Comparison of ENCODE assay signal across 8 cellular contexts in the genomic region with DNA sequence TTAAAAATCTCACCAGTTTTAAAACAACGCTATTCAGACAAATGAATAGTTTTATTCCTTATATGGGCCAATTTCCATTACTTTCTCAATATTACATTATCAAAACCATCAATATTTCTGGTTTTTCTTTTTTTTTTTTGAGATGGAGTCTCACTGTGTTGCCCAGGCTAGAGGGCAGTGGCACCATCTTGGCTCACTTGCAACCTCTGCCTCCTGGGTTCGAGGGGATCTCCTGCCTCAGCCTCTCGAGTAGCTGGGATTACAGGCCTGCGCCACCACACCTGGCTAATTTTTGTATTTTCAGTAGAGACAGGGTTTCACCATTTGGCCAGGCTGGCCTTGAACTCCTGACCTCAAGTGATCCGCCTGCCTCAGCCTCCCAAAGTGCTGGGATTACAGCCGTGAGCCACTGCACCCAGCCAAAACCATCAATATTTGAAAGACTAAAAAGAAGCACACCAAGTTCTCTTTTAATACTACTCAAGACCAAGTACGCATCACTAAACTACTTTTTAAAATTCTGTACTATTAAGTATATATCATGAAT. TPM values are rescaled to one million over a fixed set of nuclear protein-coding genes. Genes with fewer than 3 reads are reported as not detected.
DNase-seq lines count a peak whose midpoint lies in the region; ATAC-seq and TF ChIP-seq lines count a peak whose summit lies in the region.
"Not testable (repeated sequence)": the region's sequence is repeated elsewhere in the genome, so short reads cannot be mapped to it uniquely, and the experiment has no call there.

No MANE protein-coding gene starts in this region.

- H4K12ac ChIP-seq in trophoblast cell (ENCODE audit: low read depth, low read length) = not testable (repeated sequence)

- H2BK12ac ChIP-seq in mesenchymal stem cell (ENCODE audit: low read length in 2 of 2); trophoblast cell (ENCODE audit: low read length): not testable (repeated sequence)

- peak overlapping the region; percentile 77 to 100 (median 97) for H3K4me3 Mint-ChIP-seq in CD4-positive, alpha-beta memory T cell
- peak overlapping the region; percentile 98 for H3K4me3 Mint-ChIP-seq in activated CD8-positive, alpha-beta T cell treated with anti-CD3 and anti-CD28 coated beads for 36 hours
- peak overlapping the region; percentile 95 for H3K4me3 Mint-ChIP-seq in type B pancreatic cell

- not testable (repeated sequence) for H4K91ac ChIP-seq in mesenchymal stem cell (ENCODE audit: low read length); trophoblast cell (ENCODE audit: low read depth, low read length)

- H3K4me3 ChIP-seq in CD4-positive, alpha-beta memory T cell (ENCODE audit: low read length in 2 of 2); trophoblast cell (ENCODE audit: low read depth, low read length): not testable (repeated sequence)
- H3K4me3 ChIP-seq in Loucy (ENCODE audit: low read length, poor library complexity, severe bottlenecking) (peak overlapping the region; percentile 98), brain microvascular endothelial cell (ENCODE audit: low read depth, low read length) (peak overlapping the region; percentile 97), fibroblast of pulmonary artery (replicated peaks; ENCODE audit: low read depth, low read length) (peak overlapping the region; percentile 87), mesenchymal stem cell (ENCODE audit: insufficient read depth in 1 of 2, low read depth in 1 of 2, low read length in 2 of 2) (peak overlapping the region in 1 of 2 experiments; percentile 97)

- in situ Hi-C loops in brain microvascular endothelial cell (cut with HindIII; ENCODE audit: low pct_ligation_motif_present, low sequenced_read_pairs) = not testable (repeated sequence)

- CTCF ChIA-PET in CD4-positive, alpha-beta memory T cell (lab: Charles Lee; ENCODE audit: partially characterized antibody) = interaction anchor here (2.5 kb wide), 1 partner anchor 301 kb away, joined by 10 read pairs; no protein-coding TSS in a partner anchor
- CTCF ChIA-PET in activated CD8-positive, alpha-beta T cell treated with anti-CD3 and anti-CD28 coated beads for 36 hours (lab: Charles Lee) = interaction anchor here (1.7 to 1.9 kb wide), 3 partner anchors 8 to 26 kb away, joined by 4 to 8 read pairs (median 6); no protein-coding TSS in a partner anchor

- not testable (repeated sequence) for H2BK15ac ChIP-seq in mesenchymal stem cell (ENCODE audit: low read depth, poor library complexity, severe bottlenecking)

- not testable (repeated sequence) for TF ChIP-seq CTCF in Loucy (conservative IDR thresholded peaks at IDR 0.05; ENCODE audit: low read length); activated CD8-positive, alpha-beta T cell treated with anti-CD3 and anti-CD28 coated beads for 36 hours (IDR thresholded peaks at IDR 0.05); brain microvascular endothelial cell (IDR thresholded peaks at IDR 0.05; ENCODE audit: low read depth, low read length, missing control alignments); fibroblast of pulmonary artery (IDR thresholded peaks at IDR 0.05; ENCODE audit: low read length, missing control alignments); type B pancreatic cell (conservative IDR thresholded peaks at IDR 0.05)

- H4K8ac ChIP-seq in mesenchymal stem cell (ENCODE audit: low read length); trophoblast cell (ENCODE audit: low read depth, low read length): not testable (repeated sequence)

- H2BK5ac ChIP-seq in mesenchymal stem cell (ENCODE audit: low read depth, low read length, poor library complexity, severe bottlenecking); trophoblast cell (ENCODE audit: low read depth, low read length, poor library complexity): not testable (repeated sequence)

- H3K14ac ChIP-seq in mesenchymal stem cell (ENCODE audit: low read length in 2 of 2); trophoblast cell (ENCODE audit: low read length): not testable (repeated sequence)

- H3K4me1 ChIP-seq in CD4-positive, alpha-beta memory T cell (ENCODE audit: insufficient read depth, low read length) = peaks cover 73% of the 10 kb centered on the region
- peaks cover 59% of the 10 kb centered on the region for H3K4me1 ChIP-seq in Loucy (ENCODE audit: insufficient read depth, low read length, poor library complexity, severe bottlenecking)
- not testable (repeated sequence) for H3K4me1 ChIP-seq in mesenchymal stem cell (ENCODE audit: control insufficient read depth, insufficient read depth, low read depth, low read length); trophoblast cell (ENCODE audit: control insufficient read depth in 1 of 2, insufficient read depth in 2 of 2, low read length in 2 of 2)

- peak overlapping the region; percentile 100 for H3K4me2 ChIP-seq in Loucy (ENCODE audit: low read depth, low read length, poor library complexity, severe bottlenecking)
- H3K4me2 ChIP-seq in mesenchymal stem cell (ENCODE audit: low read length, poor library complexity, severe bottlenecking) = peak overlapping the region; percentile 52
- H3K4me2 ChIP-seq in trophoblast cell (ENCODE audit: low read length) = peak overlapping the region; percentile 25

- H3K18ac ChIP-seq in mesenchymal stem cell (ENCODE audit: low read depth in 1 of 2, low read length in 2 of 2); trophoblast cell (ENCODE audit: low read length): not testable (repeated sequence)

- H3F3A ChIP-seq in Loucy (ENCODE audit: low read depth) = not testable (repeated sequence)

- not testable (repeated sequence) for H2AFZ ChIP-seq in Loucy (ENCODE audit: low read length); mesenchymal stem cell (ENCODE audit: low read depth, low read length); trophoblast cell (ENCODE audit: insufficient read depth, low read length, poor library complexity)

- H3K9ac ChIP-seq in Loucy (ENCODE audit: low read depth, low read length, poor library complexity, severe bottlenecking) (peak overlapping the region; percentile 99), mesenchymal stem cell (ENCODE audit: low read length) (peak overlapping the region; percentile 100)
- H3K9ac ChIP-seq in trophoblast cell (ENCODE audit: low read length) = not testable (repeated sequence)

- peak overlapping the region; percentile 100 for H3K27ac ChIP-seq in CD4-positive, alpha-beta memory T cell (ENCODE audit: low read depth, low read length)
- H3K27ac ChIP-seq in brain microvascular endothelial cell; mesenchymal stem cell (ENCODE audit: low read length, poor library complexity, severe bottlenecking); trophoblast cell (ENCODE audit: low read depth, low read length): not testable (repeated sequence)

- H2AK5ac ChIP-seq in mesenchymal stem cell (ENCODE audit: low read length, severe bottlenecking); trophoblast cell (ENCODE audit: low read length): not testable (repeated sequence)

- ATAC-seq in activated CD8-positive, alpha-beta T cell treated with anti-CD3 and anti-CD28 coated beads for 36 hours = not testable (repeated sequence)

- peaks cover 54 to 88% (median 66%) of the 10 kb centered on the region in 4 donors for H3K4me1 Mint-ChIP-seq in CD4-positive, alpha-beta memory T cell
- peaks cover 50% of the 10 kb centered on the region for H3K4me1 Mint-ChIP-seq in activated CD8-positive, alpha-beta T cell treated with anti-CD3 and anti-CD28 coated beads for 36 hours (ENCODE audit: low read depth)
- H3K4me1 Mint-ChIP-seq in type B pancreatic cell (ENCODE audit: unreplicated experiment) = peaks cover 26% of the 10 kb centered on the region

- H3K36me3 ChIP-seq in CD4-positive, alpha-beta memory T cell (ENCODE audit: insufficient read depth, low read length) = peaks cover 38% of the 10 kb centered on the region
- H3K36me3 ChIP-seq in Loucy (ENCODE audit: insufficient read depth, low read length) (peaks cover 45% of the 10 kb centered on the region), brain microvascular endothelial cell (replicated peaks) (peaks cover 50% of the 10 kb centered on the region), mesenchymal stem cell (ENCODE audit: control insufficient read depth in 1 of 2, insufficient read depth in 2 of 2, low read depth in 1 of 2, low read length in 2 of 2) (peaks cover 16 to 75% of the 10 kb centered on the region in 2 experiments), trophoblast cell (ENCODE audit: control insufficient read depth in 1 of 2, insufficient read depth in 2 of 2, low read length in 2 of 2) (peaks cover 17 to 18% of the 10 kb centered on the region in 2 experiments)

- not testable (repeated sequence) for H3K4ac ChIP-seq in mesenchymal stem cell (ENCODE audit: low read depth in 1 of 2, low read length in 2 of 2)
- H3K4ac ChIP-seq in trophoblast cell (ENCODE audit: low read depth, low read length) = peak overlapping the region; percentile 27

- not testable (repeated sequence) for H3K9me3 ChIP-seq in CD4-positive, alpha-beta memory T cell (ENCODE audit: control insufficient read depth in 1 of 2, low read length in 2 of 2); Loucy (ENCODE audit: insufficient read depth, low read depth, low read length); mesenchymal stem cell (ENCODE audit: control insufficient read depth, low read length); trophoblast cell (ENCODE audit: insufficient read depth, low read depth, low read length)

- not testable (repeated sequence) for H3K9me3 Mint-ChIP-seq in CD4-positive, alpha-beta memory T cell; activated CD8-positive, alpha-beta T cell treated with anti-CD3 and anti-CD28 coated beads for 36 hours; type B pancreatic cell

- not testable (repeated sequence) for H3K9me2 ChIP-seq in Loucy (replicated peaks; ENCODE audit: low read depth, low read length)

- H2BK120ac ChIP-seq in mesenchymal stem cell (ENCODE audit: low read depth, low read length); trophoblast cell (ENCODE audit: insufficient read depth, low read length, poor library complexity): not testable (repeated sequence)

- not testable (repeated sequence) for H3K27me3 Mint-ChIP-seq in CD4-positive, alpha-beta memory T cell; activated CD8-positive, alpha-beta T cell treated with anti-CD3 and anti-CD28 coated beads for 36 hours; type B pancreatic cell

- H3K27me3 ChIP-seq in CD4-positive, alpha-beta memory T cell (ENCODE audit: insufficient read depth, low read length); Loucy (ENCODE audit: insufficient read depth, low read length, poor library complexity, severe bottlenecking); brain microvascular endothelial cell (replicated peaks); mesenchymal stem cell (ENCODE audit: control insufficient read depth in 1 of 2, insufficient read depth in 1 of 2, low read length in 2 of 2); trophoblast cell (ENCODE audit: insufficient read depth, low read length): not testable (repeated sequence)

- peaks cover 35 to 79% of the 10 kb centered on the region in 2 donors for H3K36me3 Mint-ChIP-seq in CD4-positive, alpha-beta memory T cell
- H3K36me3 Mint-ChIP-seq in activated CD8-positive, alpha-beta T cell treated with anti-CD3 and anti-CD28 coated beads for 36 hours (ENCODE audit: low read depth) = peaks cover 77% of the 10 kb centered on the region
- peaks cover 36% of the 10 kb centered on the region for H3K36me3 Mint-ChIP-seq in type B pancreatic cell

- not testable (repeated sequence) for H3K23ac ChIP-seq in mesenchymal stem cell (ENCODE audit: low read length in 2 of 2); trophoblast cell (ENCODE audit: low read length)

- DNase-seq in CD4-positive, alpha-beta memory T cell; activated CD8-positive, alpha-beta T cell treated with anti-CD3 and anti-CD28 coated beads for 36 hours; brain microvascular endothelial cell; fibroblast of pulmonary artery (ENCODE audit: low read depth); mesenchymal stem cell; trophoblast cell; type B pancreatic cell (ENCODE audit: extremely low spot score, unreplicated experiment): not testable (repeated sequence)

- WGBS in mesenchymal stem cell = 94% methylated on average over 6 of the region's 7 CpGs
- WGBS in trophoblast cell (ENCODE audit: extremely low coverage, insufficient coverage, insufficient read length) = no CpG with 5 or more reads among the region's 7 CpGs

- H3K79me2 ChIP-seq in Loucy (ENCODE audit: insufficient read depth, low read length) (peaks cover 89% of the 10 kb centered on the region), trophoblast cell (ENCODE audit: control insufficient read depth, insufficient read depth, low read length, poor library complexity) (peaks cover 19% of the 10 kb centered on the region)

- intact Hi-C loops in CD4-positive, alpha-beta memory T cell (cut with micrococcal nuclease) = loop anchor here (2.0 kb wide), 1 partner anchor 14 kb away; no protein-coding TSS in a partner anchor
- intact Hi-C loops in activated CD8-positive, alpha-beta T cell treated with anti-CD3 and anti-CD28 coated beads for 36 hours (cut with micrococcal nuclease) = loop anchor here (5.0 kb wide), 1 partner anchor 301 kb away; no protein-coding TSS in a partner anchor

- H3K27ac Mint-ChIP-seq in CD4-positive, alpha-beta memory T cell = peak overlapping the region in 5 of 7 donors; percentile 31 to 100 (median 80)
- peak overlapping the region; percentile 94 for H3K27ac Mint-ChIP-seq in activated CD8-positive, alpha-beta T cell treated with anti-CD3 and anti-CD28 coated beads for 36 hours
- not testable (repeated sequence) for H3K27ac Mint-ChIP-seq in type B pancreatic cell

- POLR2A ChIA-PET in CD4-positive, alpha-beta memory T cell (lab: Charles Lee; ENCODE audit: partially characterized antibody) = interaction anchor here (1.1 to 4.7 kb wide), 5 partner anchors 8 to 310 kb away, joined by 3 to 45 read pairs (median 19); a partner anchor contains a TSS
- POLR2A ChIA-PET in activated CD8-positive, alpha-beta T cell treated with anti-CD3 and anti-CD28 coated beads for 36 hours (lab: Charles Lee) = interaction anchor here (2.5 kb wide), 1 partner anchor 14 kb away, joined by 12 read pairs; no protein-coding TSS in a partner anchor

- peaks cover 88% of the 10 kb centered on the region for H4K20me1 ChIP-seq in Loucy (ENCODE audit: insufficient read depth, low read length, poor library complexity, severe bottlenecking)

- not testable (repeated sequence) for H3K79me1 ChIP-seq in mesenchymal stem cell (replicated peaks; ENCODE audit: low read length, poor library complexity, severe bottlenecking)
- peaks cover 11% of the 10 kb centered on the region for H3K79me1 ChIP-seq in trophoblast cell (ENCODE audit: low read length)

RNA-seq across cellular contexts. Expression of a gene that starts 2.3 kb away (rescaled TPM):
- total RNA-seq in CD4-positive, alpha-beta memory T cell = 100 to 1,000 TPM; 173 to 176 TPM
- polyA plus RNA-seq in CD4-positive, alpha-beta memory T cell = 100 to 1,000 TPM in 1 of 2 donors, 10 to 100 TPM in 1; 90.1 to 125 TPM
- total RNA-seq in activated CD8-positive, alpha-beta T cell treated with anti-CD3 and anti-CD28 coated beads for 36 hours = 100 to 1,000 TPM; 103 to 106 TPM
- polyA plus RNA-seq in mesenchymal stem cell (2013, experiment 1 of 2) = 74.6 TPM
- polyA plus RNA-seq in mesenchymal stem cell (2013, experiment 2 of 2) = 75.9 TPM
- 91.4 and 91.7 TPM in 2 replicates for polyA plus RNA-seq in trophoblast cell (2013)
- 77.3 and 77.5 TPM in 2 replicates for total RNA-seq in type B pancreatic cell (ENCODE audit: low replicate concordance)

RNA-seq across cellular contexts. Expression of a gene that starts 49.8 kb away (rescaled TPM):
- 10 to 100 TPM; 11.1 to 12.5 TPM for total RNA-seq in CD4-positive, alpha-beta memory T cell
- polyA plus RNA-seq in CD4-positive, alpha-beta memory T cell = 10 to 100 TPM; 17.3 to 19.3 TPM
- 10 to 100 TPM; 28.9 to 33.6 TPM for total RNA-seq in activated CD8-positive, alpha-beta T cell treated with anti-CD3 and anti-CD28 coated beads for 36 hours
- 41.0 TPM for polyA plus RNA-seq in mesenchymal stem cell (2013, experiment 1 of 2)
- polyA plus RNA-seq in mesenchymal stem cell (2013, experiment 2 of 2) = 44.4 TPM
- polyA plus RNA-seq in trophoblast cell (2013) = 40.1 and 41.9 TPM in 2 replicates
- 22.0 and 24.7 TPM in 2 replicates for total RNA-seq in type B pancreatic cell (ENCODE audit: low replicate concordance)

RNA-seq across cellular contexts. Expression of a gene that starts 50.0 kb away (rescaled TPM):
- 10 to 100 TPM; 72.8 to 74.3 TPM for total RNA-seq in CD4-positive, alpha-beta memory T cell
- 10 to 100 TPM; 43.4 to 62.2 TPM for polyA plus RNA-seq in CD4-positive, alpha-beta memory T cell
- 10 to 100 TPM; 37.4 to 39.8 TPM for total RNA-seq in activated CD8-positive, alpha-beta T cell treated with anti-CD3 and anti-CD28 coated beads for 36 hours
- polyA plus RNA-seq in mesenchymal stem cell (2013, experiment 1 of 2) = 27.2 TPM
- polyA plus RNA-seq in mesenchymal stem cell (2013, experiment 2 of 2) = 27.8 TPM
- 24.1 and 25.0 TPM in 2 replicates for polyA plus RNA-seq in trophoblast cell (2013)
- total RNA-seq in type B pancreatic cell (ENCODE audit: low replicate concordance) = 42.6 and 44.1 TPM in 2 replicates

RNA-seq across cellular contexts. Expression of a gene that starts 58.1 kb away (rescaled TPM):
- total RNA-seq in CD4-positive, alpha-beta memory T cell = 1 to 10 TPM; 6.1 to 6.7 TPM
- polyA plus RNA-seq in CD4-positive, alpha-beta memory T cell = 1 to 10 TPM; 3.4 to 3.6 TPM
- total RNA-seq in activated CD8-positive, alpha-beta T cell treated with anti-CD3 and anti-CD28 coated beads for 36 hours = 10 to 100 TPM; 69.2 to 72.6 TPM
- polyA plus RNA-seq in mesenchymal stem cell (2013, experiment 1 of 2) = 29.6 TPM
- polyA plus RNA-seq in mesenchymal stem cell (2013, experiment 2 of 2) = 31.0 TPM
- 54.8 and 55.8 TPM in 2 replicates for polyA plus RNA-seq in trophoblast cell (2013)
- 38.0 and 66.3 TPM in 2 replicates for total RNA-seq in type B pancreatic cell (ENCODE audit: low replicate concordance)

Comparison
In these comparisons a context has a peak if more than half of its experiments do, and no peak if none do; other contexts are left out.
1. H3K4me2 ChIP-seq: peak in every context shown above with its lines; median percentile 100 in Loucy; 52 in mesenchymal stem cell; 25 in trophoblast cell.